In the genomic region with DNA sequence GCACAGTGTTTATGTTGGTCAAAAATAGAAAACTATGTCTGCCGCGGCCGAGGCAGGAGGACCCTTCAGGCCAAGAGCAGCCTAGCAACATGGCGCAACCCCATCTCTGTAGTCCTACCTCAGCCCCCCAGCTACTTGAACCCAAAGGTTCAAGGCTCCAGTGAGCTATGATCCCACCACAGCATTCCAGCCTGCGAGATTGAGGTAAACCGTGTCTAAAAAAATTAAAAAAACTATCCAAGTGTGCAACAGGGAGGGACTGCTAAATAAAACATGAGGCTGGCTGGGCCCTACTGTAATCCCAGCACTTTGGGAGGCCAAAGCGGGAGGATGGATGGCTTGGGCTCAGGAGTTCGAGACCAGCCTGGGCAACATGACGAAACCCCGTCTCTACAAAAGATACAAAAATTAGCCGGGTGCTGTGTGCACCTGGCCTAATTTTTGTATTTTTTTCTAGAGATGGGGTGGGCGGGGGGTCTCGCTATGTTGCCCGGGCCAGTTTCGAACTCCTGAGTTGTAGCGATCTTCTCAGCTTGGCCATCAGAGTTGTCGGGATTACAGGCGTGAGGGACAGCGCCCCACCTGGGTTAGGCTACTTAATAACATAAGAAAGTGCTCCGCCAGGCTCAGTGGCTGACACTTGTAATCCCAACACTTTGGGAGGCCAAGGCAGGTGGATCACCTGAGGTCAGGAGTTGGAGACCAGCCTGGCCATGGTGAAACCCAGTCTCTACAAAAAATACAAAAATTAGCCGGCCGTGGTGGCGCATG, we compare ENCODE assay signal across 8 cellular contexts.
DNase-seq lines count a peak whose midpoint lies in the region; ATAC-seq, FAIRE-seq and TF ChIP-seq lines count a peak whose summit lies in the region.
"Not testable (repeated sequence)": the region's sequence is repeated elsewhere in the genome, so short reads cannot be mapped to it uniquely, and the experiment has no call there.

No MANE protein-coding gene starts in this region.

- not testable (repeated sequence) for DNase-seq in GM12864 (ENCODE audit: low read depth); PC-9; activated naive CD4-positive, alpha-beta T cell treated with anti-CD3 and anti-CD28 coated beads for 36 hours; coronary artery (ENCODE audit: low spot score)
- DNase-seq in Right ventricle myocardium superior (peak; percentile 30), small intestine (peak; percentile 8)

- not testable (repeated sequence) for FAIRE-seq in small intestine (lab: Jason Lieb, UNC)

- not testable (repeated sequence) for H3K36me3 ChIP-seq in PC-9 (ENCODE audit: low read depth); mucosa of stomach (ENCODE audit: control insufficient read depth, insufficient read depth, low read length); small intestine (ENCODE audit: control insufficient read depth in 2 of 2, insufficient read depth in 2 of 2, low read length in 2 of 2)

- peak overlapping the region; percentile 86 for H3K9ac ChIP-seq in mucosa of stomach (ENCODE audit: low read length)

- TF ChIP-seq CTCF in 22Rv1 (IDR thresholded peaks at IDR 0.05); GM12864 (IDR thresholded peaks at IDR 0.05; ENCODE audit: low read depth, low read length, missing control alignments); PC-9 (conservative IDR thresholded peaks at IDR 0.05); coronary artery (IDR thresholded peaks at IDR 0.05): not testable (repeated sequence)

- not testable (repeated sequence) for H3K27me3 Mint-ChIP-seq in activated naive CD4-positive, alpha-beta T cell treated with anti-CD3 and anti-CD28 coated beads for 36 hours (ENCODE audit: low read depth)

- POLR2A ChIA-PET in PC-9 (lab: Charles Lee; ENCODE audit: unreplicated experiment), result interaction anchor here (0.6 kb wide), 1 partner anchor 1508 kb away, joined by 4 read pairs; no protein-coding TSS in a partner anchor

- H3K9me3 ChIP-seq in PC-9 (ENCODE audit: insufficient read depth, low read depth); mucosa of stomach (ENCODE audit: control insufficient read depth, low read length); small intestine (ENCODE audit: control insufficient read depth, low read depth): not testable (repeated sequence)

- H3K9me3 Mint-ChIP-seq in activated naive CD4-positive, alpha-beta T cell treated with anti-CD3 and anti-CD28 coated beads for 36 hours, result not testable (repeated sequence)

- intact Hi-C loops in PC-9 (cut with micrococcal nuclease; ENCODE audit: unreplicated experiment); Right ventricle myocardium superior (cut with DNase I): not testable (repeated sequence)
- intact Hi-C loops in activated naive CD4-positive, alpha-beta T cell treated with anti-CD3 and anti-CD28 coated beads for 36 hours (cut with micrococcal nuclease), result loop anchor here (5.0 to 10.0 kb wide), 2 partner anchors 49 to 311 kb away; a partner anchor contains a TSS

- H3K27ac ChIP-seq in 22Rv1, result peak overlapping the region; percentile 99
- H3K27ac ChIP-seq in PC-9, result peak overlapping the region; percentile 77
- peak overlapping the region; percentile 82 to 92 for H3K27ac ChIP-seq in coronary artery
- peak overlapping the region; percentile 87 to 99 for H3K27ac ChIP-seq in small intestine (ENCODE audit: low read depth in 1 of 2, low read length in 1 of 2)

- H4K20me1 ChIP-seq in PC-9 (ENCODE audit: insufficient read depth), result not testable (repeated sequence)

- H3K9me2 ChIP-seq in PC-9 (ENCODE audit: insufficient read depth), result not testable (repeated sequence)

- CTCF ChIA-PET in PC-9 (lab: Charles Lee); activated naive CD4-positive, alpha-beta T cell treated with anti-CD3 and anti-CD28 coated beads for 36 hours (lab: Charles Lee): not testable (repeated sequence)

- peak overlapping the region; percentile 77 for H2AFZ ChIP-seq in PC-9

- H3K4me1 Mint-ChIP-seq in activated naive CD4-positive, alpha-beta T cell treated with anti-CD3 and anti-CD28 coated beads for 36 hours (ENCODE audit: low read depth), result not testable (repeated sequence)

- 68 to 73% (median 72%) methylated on average over 21 to 23 of the region's 23 CpGs for WGBS in small intestine, 3 donors

- H3K36me3 Mint-ChIP-seq in activated naive CD4-positive, alpha-beta T cell treated with anti-CD3 and anti-CD28 coated beads for 36 hours (ENCODE audit: low read depth), result not testable (repeated sequence)

- peak overlapping the region; percentile 97 for H3K27ac Mint-ChIP-seq in activated naive CD4-positive, alpha-beta T cell treated with anti-CD3 and anti-CD28 coated beads for 36 hours

- BruUV-seq in PC-9 (replicated peaks; lab: Mats Ljungman, UMichigan), result TSS peak; percentile 68

- H3K4me3 ChIP-seq in GM12864 (ENCODE audit: low read depth, low read length) (peak overlapping the region; percentile 60), PC-9 (peak overlapping the region; percentile 53; the same call in 1 of the 2 replicates), coronary artery (peak overlapping the region; percentile 59), small intestine (ENCODE audit: low read depth in 1 of 2, low read length in 2 of 2) (peak overlapping the region; percentile 27 to 35)
- H3K4me3 ChIP-seq in mucosa of stomach (ENCODE audit: low read length), result not testable (repeated sequence)

- H3K79me2 ChIP-seq in PC-9 (ENCODE audit: low read depth), result not testable (repeated sequence)

- not testable (repeated sequence) for H3K4me1 ChIP-seq in PC-9 (replicated peaks; ENCODE audit: insufficient read depth); mucosa of stomach (ENCODE audit: control insufficient read depth, insufficient read depth, low read length); small intestine (ENCODE audit: control insufficient read depth in 2 of 2, insufficient read depth in 1 of 2, low read depth in 1 of 2, low read length in 1 of 2)

- H3K4me2 ChIP-seq in PC-9, result peak overlapping the region; percentile 50

- not testable (repeated sequence) for ATAC-seq in Right ventricle myocardium superior (ENCODE audit: poor library complexity)

- H3F3A ChIP-seq in PC-9 (ENCODE audit: insufficient read depth, low read depth), result not testable (repeated sequence)

- peak overlapping the region; percentile 85 for H3K4me3 Mint-ChIP-seq in activated naive CD4-positive, alpha-beta T cell treated with anti-CD3 and anti-CD28 coated beads for 36 hours

- H3K27me3 ChIP-seq in PC-9 (ENCODE audit: insufficient read depth, low read depth); mucosa of stomach (ENCODE audit: control insufficient read depth, insufficient read depth, low read length); small intestine (ENCODE audit: control insufficient read depth in 2 of 2, insufficient read depth in 2 of 2, low read length in 2 of 2): not testable (repeated sequence)
